14 cellular contexts compared by ENCODE assay signal in genomic region chr21:46550511-46550941, GRCh38. TPM values are rescaled to one million over a fixed set of nuclear protein-coding genes. Genes with fewer than 3 reads are reported as not detected.
DNase-seq lines count a peak whose midpoint lies in the region; ATAC-seq and TF ChIP-seq lines count a peak whose summit lies in the region.
"Had no signal": no experiment of that assay in that cellular context is flagged by ENCODE, and none has a peak within 500 bp of the region (broad histone marks: within the 10 kb centered on the region; RNA-seq: fewer than 3 reads in every experiment).

No MANE protein-coding gene starts in this region.

- H3K9me3 Mint-ChIP-seq in activated B cell treated with CpG ODN at 0.5 μM for 24 hours (peaks cover 4% of the 10 kb centered on the region), nephron progenitor cell (peaks cover 4% of the 10 kb centered on the region)
- peaks cover 4% of the 10 kb centered on the region for H3K9me3 Mint-ChIP-seq in activated naive CD4-positive, alpha-beta T cell treated with anti-CD3 and anti-CD28 coated beads, Interleukin-2, amount 50 U/mL, for 24 hours

- peaks cover 27% of the 10 kb centered on the region for H3K4me1 Mint-ChIP-seq in activated B cell treated with CpG ODN at 0.5 μM for 24 hours
- H3K4me1 Mint-ChIP-seq in activated naive CD4-positive, alpha-beta T cell treated with anti-CD3 and anti-CD28 coated beads, Interleukin-2, amount 50 U/mL, for 24 hours: peaks cover 63% of the 10 kb centered on the region
- no peaks in the 10 kb centered on the region for H3K4me1 Mint-ChIP-seq in nephron progenitor cell

- intact Hi-C loops in activated B cell treated with CpG ODN at 0.5 μM for 24 hours (cut with micrococcal nuclease) (no loop called here), sigmoid colon (cut with DNase I) (no loop called here)

- TF ChIP-seq EP300 in sigmoid colon (IDR thresholded peaks at IDR 0.05): no peak

- CTCF ChIA-PET in activated B cell treated with CpG ODN at 0.5 μM for 24 hours (lab: Charles Lee): no interaction called here

- H3K4me1 ChIP-seq in sigmoid colon: no peaks in the 10 kb centered on the region
- H3K4me1 ChIP-seq: foreskin keratinocyte had no signal

- no peaks in the 10 kb centered on the region for H3K9me3 ChIP-seq in sigmoid colon

- ATAC-seq in activated B cell treated with CpG ODN at 0.5 μM for 24 hours (ENCODE audit: low read depth) (peak; percentile 25), GM21529 (IDR thresholded peaks at IDR 0.05; ENCODE audit: unreplicated experiment) (no peak), GM21390 (IDR thresholded peaks at IDR 0.05; ENCODE audit: unreplicated experiment) (no peak)
- ATAC-seq: foreskin keratinocyte had no signal

- H3K4me3 ChIP-seq in HL-60 (replicated peaks; ENCODE audit: insufficient read depth, low read length) (no peak overlapping the region), sigmoid colon (no peak overlapping the region)
- H3K4me3 ChIP-seq: dorsolateral prefrontal cortex had no signal

- WGBS in sigmoid colon, 2 donors: 70 to 88% methylated on average over 12 of the region's 12 CpGs

- H3K36me3 Mint-ChIP-seq in activated B cell treated with CpG ODN at 0.5 μM for 24 hours (ENCODE audit: low read depth) (peaks cover 55% of the 10 kb centered on the region), nephron progenitor cell (ENCODE audit: low read depth) (peaks cover 46% of the 10 kb centered on the region)
- H3K36me3 Mint-ChIP-seq in activated naive CD4-positive, alpha-beta T cell treated with anti-CD3 and anti-CD28 coated beads, Interleukin-2, amount 50 U/mL, for 24 hours: peaks cover 17% of the 10 kb centered on the region

- H3K4me3 Mint-ChIP-seq in activated B cell treated with CpG ODN at 0.5 μM for 24 hours (peak overlapping the region; percentile 19), nephron progenitor cell (no peak overlapping the region)
- peak overlapping the region; percentile 43 for H3K4me3 Mint-ChIP-seq in activated naive CD4-positive, alpha-beta T cell treated with anti-CD3 and anti-CD28 coated beads, Interleukin-2, amount 50 U/mL, for 24 hours

- peak overlapping the region; percentile 80 for H3K27ac Mint-ChIP-seq in activated B cell treated with CpG ODN at 0.5 μM for 24 hours
- H3K27ac Mint-ChIP-seq in activated naive CD4-positive, alpha-beta T cell treated with anti-CD3 and anti-CD28 coated beads, Interleukin-2, amount 50 U/mL, for 24 hours: peak overlapping the region; percentile 91
- no peak overlapping the region for H3K27ac Mint-ChIP-seq in nephron progenitor cell

- no peaks in the 10 kb centered on the region for H3K27me3 Mint-ChIP-seq in activated B cell treated with CpG ODN at 0.5 μM for 24 hours
- H3K27me3 Mint-ChIP-seq in activated naive CD4-positive, alpha-beta T cell treated with anti-CD3 and anti-CD28 coated beads, Interleukin-2, amount 50 U/mL, for 24 hours: no peaks in the 10 kb centered on the region
- peaks cover under 1% of the 10 kb centered on the region for H3K27me3 Mint-ChIP-seq in nephron progenitor cell (ENCODE audit: low read depth, poor library complexity)

- POLR2A ChIA-PET in activated B cell treated with CpG ODN at 0.5 μM for 24 hours (lab: Charles Lee): interaction anchor here (2.0 kb wide), 1 partner anchor 85 kb away, joined by 5 read pairs; the partner anchor contains the start of gene PRMT2

- DNase-seq in HL-60 (ENCODE audit: low read depth in 1 of 2, low spot score in 1 of 2) (no peak), activated B cell treated with CpG ODN at 0.5 μM for 24 hours (no peak), sigmoid colon (peak; percentile 37), GF-D8 (lab: John Stamatoyannopoulos, UW) (no peak), nephron progenitor cell (no peak)
- DNase-seq: anterior cingulate cortex; dorsolateral prefrontal cortex; foreskin keratinocyte; NCI-H2029; stimulated activated CD4-positive, alpha-beta T cell treated with anti-CD3 and anti-CD28 coated beads, Interleukin-15, amount 100 ng/mL, for 24 hours had no signal

- no peak for TF ChIP-seq POLR2A in sigmoid colon (IDR thresholded peaks at IDR 0.05)

- peak overlapping the region; percentile 86 for H3K27ac ChIP-seq in HL-60 (replicated peaks)
- H3K27ac ChIP-seq in sigmoid colon: no peak overlapping the region
- H3K27ac ChIP-seq: foreskin keratinocyte had no signal

- no peaks in the 10 kb centered on the region for H3K27me3 ChIP-seq in HL-60 (ENCODE audit: insufficient read depth, poor library complexity, severe bottlenecking)
- no peaks in the 10 kb centered on the region for H3K27me3 ChIP-seq in sigmoid colon
- H3K27me3 ChIP-seq: dorsolateral prefrontal cortex, foreskin keratinocyte had no signal

- H3K36me3 ChIP-seq in sigmoid colon: peaks cover 5 to 86% (median 56%) of the 10 kb centered on the region in 4 donors

- TF ChIP-seq CTCF in HL-60 (IDR thresholded peaks at IDR 0.05; ENCODE audit: insufficient read depth, low read length): no peak
- no peak for TF ChIP-seq CTCF in activated B cell treated with CpG ODN at 0.5 μM for 24 hours (IDR thresholded peaks at IDR 0.05)
- TF ChIP-seq CTCF in sigmoid colon (IDR thresholded peaks at IDR 0.05): no peak
- no peak for TF ChIP-seq CTCF in nephron progenitor cell (IDR thresholded peaks at IDR 0.05)

RNA-seq across cellular contexts. Expression of gene S100B, which starts 54.4 kb away (rescaled TPM):
- total RNA-seq in activated B cell treated with CpG ODN at 0.5 μM for 24 hours (not detected in 2 replicates), sigmoid colon (100 to 1,000 TPM in 1 of 4 donors, 10 to 100 TPM in 3; 28.5 to 126 (median 41.0) TPM)
- polyA plus RNA-seq in sigmoid colon: 10 to 100 TPM; 14.3 to 23.7 (median 20.4) TPM
- total RNA-seq: foreskin keratinocyte had no signal
- polyA plus RNA-seq: keratinocyte had no signal

Comparison
In these comparisons a context has a peak if more than half of its experiments do, and no peak if none do; other contexts are left out.
1. RNA of gene S100B, which starts 54.4 kb away (total RNA-seq): 28.5 to 126 TPM in sigmoid colon; not detected in activated B cell treated with CpG ODN at 0.5 μM for 24 hours; every median in the first group is over 10 times any median in the second.